In genomic region chr14:56474419-56475022, GRCh38 we compare ENCODE assay signal across 9 cellular contexts.
DNase-seq lines count a peak whose midpoint lies in the region; ATAC-seq and TF ChIP-seq lines count a peak whose summit lies in the region.
"Had no signal": no experiment of that assay in that cellular context is flagged by ENCODE, and none has a peak within 500 bp of the region (broad histone marks: within the 10 kb centered on the region; RNA-seq: fewer than 3 reads in every experiment).

No MANE protein-coding gene starts in this region.

- intact Hi-C loops in Caco-2 (cut with micrococcal nuclease; ENCODE audit: unreplicated experiment) = loop anchor here (1.0 to 10.0 kb wide), 7 partner anchors 52 to 1036 kb away; no protein-coding TSS in a partner anchor

- WGBS in lung, 2 donors = 17 to 18% methylated on average over 8 of the region's 8 CpGs

- H3K4me3 ChIP-seq in Caco-2 (ENCODE audit: low read depth, low read length) (no peak overlapping the region), lung (no peak overlapping the region)

- CTCF ChIA-PET in Caco-2 (lab: Charles Lee) (interaction anchor here (0.6 to 3.1 kb wide), 14 partner anchors 9 to 1036 kb away, joined by 3 to 17 read pairs (median 4); no protein-coding TSS in a partner anchor), HEK293T (lab: Yijun Ruan, JAX) (interaction anchor here (0.6 to 1.6 kb wide), 16 partner anchors 10 to 1039 kb away, joined by 3 to 10 read pairs (median 4); no protein-coding TSS in a partner anchor)

- H3K4me1 ChIP-seq in Caco-2 = no peaks in the 10 kb centered on the region
- no peaks in the 10 kb centered on the region for H3K4me1 ChIP-seq in lung (ENCODE audit: control insufficient read depth in 2 of 2, insufficient read depth in 2 of 2, low read length in 2 of 2)

- no peaks in the 10 kb centered on the region for H3K36me3 ChIP-seq in Caco-2 (ENCODE audit: control insufficient read depth, insufficient read depth, low read length)
- no peaks in the 10 kb centered on the region for H3K36me3 ChIP-seq in lung (ENCODE audit: control insufficient read depth in 2 of 2, insufficient read depth in 2 of 2, low read length in 2 of 2)

- no peaks in the 10 kb centered on the region for H3K9me3 ChIP-seq in Caco-2
- H3K9me3 ChIP-seq in lung (ENCODE audit: control insufficient read depth in 2 of 2, insufficient read depth in 1 of 2, low read length in 1 of 2) = peaks cover 0 to 2% of the 10 kb centered on the region in 2 donors

- no TSS peak for BruUV-seq in Caco-2 (replicated peaks; lab: Mats Ljungman, UMichigan)

- H3K27ac ChIP-seq in lung (ENCODE audit: low read depth in 1 of 2, low read length in 1 of 2) = no peak overlapping the region

- H3K27me3 Mint-ChIP-seq in Caco-2 (ENCODE audit: insufficient read depth, unreplicated experiment) = peaks cover 23% of the 10 kb centered on the region

- H3K27me3 ChIP-seq in Caco-2 (replicated peaks; ENCODE audit: control insufficient read depth, insufficient read depth, low read length) = no peaks in the 10 kb centered on the region
- H3K27me3 ChIP-seq in lung (ENCODE audit: control insufficient read depth, insufficient read depth) = no peaks in the 10 kb centered on the region

- ATAC-seq in lung (ENCODE audit: insufficient read depth, low FRiP score) (no peak), HG03342 (IDR thresholded peaks at IDR 0.05; ENCODE audit: unreplicated experiment) (no peak), GM21737 (IDR thresholded peaks at IDR 0.05; ENCODE audit: unreplicated experiment) (no peak)

- POLR2A ChIA-PET in Caco-2 (lab: Charles Lee) (no interaction called here), HEK293T (lab: Yijun Ruan, JAX) (no interaction called here)

- no peak overlapping the region for H3K4me3 Mint-ChIP-seq in Caco-2 (ENCODE audit: unreplicated experiment)

- H3K9me3 Mint-ChIP-seq in Caco-2 (ENCODE audit: unreplicated experiment) = no peaks in the 10 kb centered on the region

- TF ChIP-seq CTCF in Caco-2 (IDR thresholded peaks at IDR 0.05; ENCODE audit: insufficient read depth in 1 of 2, low read depth in 1 of 2, low read length in 1 of 2, severe bottlenecking in 1 of 2, unreplicated experiment in 1 of 2) (peak; percentile 73 to 76), lung (IDR thresholded peaks at IDR 0.05; ENCODE audit: control extremely low read depth, extremely low read depth) (peak; percentile 50)

- DNase-seq in Caco-2 (peak in 1 of 2 experiments; percentile 59), HEK293T (ENCODE audit: extremely low spot score) (peak; percentile 53), NCI-H82 (lab: John Stamatoyannopoulos, UW) (peak; percentile 97), cerebellar cortex (ENCODE audit: low spot score) (peak; percentile 66), lung (ENCODE audit: low spot score) (no peak), GM19240 (ENCODE audit: insufficient read length, low spot score) (no peak)
- DNase-seq: right cardiac atrium had no signal

- no peak overlapping the region for H3K27ac Mint-ChIP-seq in Caco-2 (ENCODE audit: unreplicated experiment)

- no peaks in the 10 kb centered on the region for H3K36me3 Mint-ChIP-seq in Caco-2 (ENCODE audit: insufficient read depth, unreplicated experiment)

- no peaks in the 10 kb centered on the region for H3K4me1 Mint-ChIP-seq in Caco-2 (ENCODE audit: low read depth, unreplicated experiment)

TF ChIP-seq in HEK293T, 16 proteins besides CTCF, POLR2A, EP300 and RAD21:
- TF ChIP-seq FOXK2 (IDR thresholded peaks at IDR 0.05) (no peak), CTBP1 (IDR thresholded peaks at IDR 0.05; ENCODE audit: borderline replicate concordance) (no peak), NFRKB (IDR thresholded peaks at IDR 0.05) (no peak), BHLHE40 (IDR thresholded peaks at IDR 0.05; ENCODE audit: borderline replicate concordance) (no peak)

Comparison
In these comparisons a context has a peak if more than half of its experiments do, and no peak if none do; other contexts are left out.
1. DNase-seq: peak in HEK293T (single experiment), NCI-H82 (single experiment) and cerebellar cortex (single experiment); none in lung (single experiment) and GM19240 (single experiment).